15 cellular contexts compared by ENCODE assay signal in genomic region chr7:12979181-12979580, GRCh38.
"Had no signal": no experiment of that assay in that cellular context is flagged by ENCODE, and none has a peak within 500 bp of the region (broad histone marks: within the 10 kb centered on the region; RNA-seq: fewer than 3 reads in every experiment).

No MANE protein-coding gene starts in this region.

- H3K4me1 Mint-ChIP-seq: activated CD4-positive, alpha-beta T cell treated with anti-CD3 and anti-CD28 coated beads for 36 hours; activated naive CD8-positive, alpha-beta T cell treated with anti-CD3 and anti-CD28 coated beads, Interleukin-2, amount 10 ng/mL, durations not matched to agents 7 days and 5 days; brain; central memory CD8-positive, alpha-beta T cell; neural crest cell; stimulated activated effector memory CD8-positive, alpha-beta T cell treated with anti-CD3 and anti-CD28 coated beads, Interleukin-12 subunit alpha, Interleukin-12 subunit beta, amount 100 ng/mL, for 72 hours had no signal

- ATAC-seq: activated CD4-positive, alpha-beta T cell treated with anti-CD3 and anti-CD28 coated beads for 36 hours; activated CD8-positive, alpha-beta T cell treated with anti-CD3 and anti-CD28 coated beads, Interleukin-2, amount 10 ng/mL, durations not matched to agents 7 days and 5 days; stimulated activated effector memory CD8-positive, alpha-beta T cell treated with anti-CD3 and anti-CD28 coated beads, Interleukin-12 subunit alpha, Interleukin-12 subunit beta, amount 100 ng/mL, for 72 hours had no signal

- DNase-seq: activated CD4-positive, alpha-beta T cell treated with anti-CD3 and anti-CD28 coated beads for 36 hours; activated CD8-positive, alpha-beta memory T cell treated with anti-CD3 and anti-CD28 coated beads, Interleukin-2, amount 50 U/mL, for 48 hours; activated CD8-positive, alpha-beta T cell treated with anti-CD3 and anti-CD28 coated beads, Interleukin-2, amount 10 ng/mL, durations not matched to agents 7 days and 5 days; activated naive CD4-positive, alpha-beta T cell; activated naive CD8-positive, alpha-beta T cell treated with anti-CD3 and anti-CD28 coated beads, Interleukin-2, amount 10 ng/mL, durations not matched to agents 7 days and 5 days; esophagus squamous epithelium; hippocampal formation; pancreas; T-helper 1 cell; WERI-Rb-1 had no signal

- H3K9me3 Mint-ChIP-seq: activated naive CD8-positive, alpha-beta T cell treated with anti-CD3 and anti-CD28 coated beads, Interleukin-2, amount 10 ng/mL, durations not matched to agents 7 days and 5 days; central memory CD8-positive, alpha-beta T cell; stimulated activated effector memory CD8-positive, alpha-beta T cell treated with anti-CD3 and anti-CD28 coated beads, Interleukin-12 subunit alpha, Interleukin-12 subunit beta, amount 100 ng/mL, for 72 hours had no signal

- H3K4me3 Mint-ChIP-seq: activated CD4-positive, alpha-beta T cell treated with anti-CD3 and anti-CD28 coated beads for 36 hours; activated CD8-positive, alpha-beta T cell treated with anti-CD3 and anti-CD28 coated beads, Interleukin-2, amount 10 ng/mL, durations not matched to agents 7 days and 5 days; activated naive CD8-positive, alpha-beta T cell treated with anti-CD3 and anti-CD28 coated beads, Interleukin-2, amount 10 ng/mL, durations not matched to agents 7 days and 5 days; brain; central memory CD8-positive, alpha-beta T cell; mesothelial cell of epicardium; neural crest cell; stimulated activated effector memory CD8-positive, alpha-beta T cell treated with anti-CD3 and anti-CD28 coated beads, Interleukin-12 subunit alpha, Interleukin-12 subunit beta, amount 100 ng/mL, for 72 hours had no signal

- H3K27me3 Mint-ChIP-seq: activated naive CD8-positive, alpha-beta T cell treated with anti-CD3 and anti-CD28 coated beads, Interleukin-2, amount 10 ng/mL, durations not matched to agents 7 days and 5 days; brain had no signal

- H3K36me3 Mint-ChIP-seq: activated naive CD8-positive, alpha-beta T cell treated with anti-CD3 and anti-CD28 coated beads, Interleukin-2, amount 10 ng/mL, durations not matched to agents 7 days and 5 days; brain; stimulated activated effector memory CD8-positive, alpha-beta T cell treated with anti-CD3 and anti-CD28 coated beads, Interleukin-12 subunit alpha, Interleukin-12 subunit beta, amount 100 ng/mL, for 72 hours had no signal

- H3K27ac Mint-ChIP-seq: activated CD4-positive, alpha-beta T cell treated with anti-CD3 and anti-CD28 coated beads for 36 hours; activated CD8-positive, alpha-beta T cell treated with anti-CD3 and anti-CD28 coated beads, Interleukin-2, amount 10 ng/mL, durations not matched to agents 7 days and 5 days; activated naive CD8-positive, alpha-beta T cell treated with anti-CD3 and anti-CD28 coated beads, Interleukin-2, amount 10 ng/mL, durations not matched to agents 7 days and 5 days; brain; mesothelial cell of epicardium; stimulated activated effector memory CD8-positive, alpha-beta T cell treated with anti-CD3 and anti-CD28 coated beads, Interleukin-12 subunit alpha, Interleukin-12 subunit beta, amount 100 ng/mL, for 72 hours had no signal
